15 cellular contexts compared by ENCODE assay signal in genomic region chr2:27448381-27448780, GRCh38. TPM values are rescaled to one million over a fixed set of nuclear protein-coding genes. Genes with fewer than 3 reads are reported as not detected.
DNase-seq lines count a peak whose midpoint lies in the region; ATAC-seq and TF ChIP-seq lines count a peak whose summit lies in the region.
"Had no signal": no experiment of that assay in that cellular context is flagged by ENCODE, and none has a peak within 500 bp of the region (broad histone marks: within the 10 kb centered on the region; RNA-seq: fewer than 3 reads in every experiment).

No MANE protein-coding gene starts in this region.

- TF ChIP-seq EP300 in upper lobe of left lung (IDR thresholded peaks at IDR 0.05) = no peak

- H3K27me3 Mint-ChIP-seq in central memory CD8-positive, alpha-beta T cell = no peaks in the 10 kb centered on the region
- H3K27me3 Mint-ChIP-seq: CD8-positive, alpha-beta memory T cell had no signal

- H3K27me3 ChIP-seq in upper lobe of left lung = no peaks in the 10 kb centered on the region
- H3K27me3 ChIP-seq: BLaER1 had no signal

- TF ChIP-seq CTCF in upper lobe of left lung (IDR thresholded peaks at IDR 0.05) = no peak

- WGBS in upper lobe of left lung, 2 donors = 60 to 89% methylated on average over 3 of the region's 3 CpGs

- H3K36me3 ChIP-seq in upper lobe of left lung = peaks cover 0 to 58% (median 28%) of the 10 kb centered on the region in 4 donors

- no peak overlapping the region for H3K4me3 ChIP-seq in upper lobe of left lung
- H3K4me3 ChIP-seq: BLaER1, GM23248 had no signal

- peaks cover 0 to 8% (median 0%) of the 10 kb centered on the region in 4 donors for H3K4me1 ChIP-seq in upper lobe of left lung
- H3K4me1 ChIP-seq: BLaER1 had no signal

- H3K4me3 Mint-ChIP-seq in central memory CD8-positive, alpha-beta T cell = no peak overlapping the region
- H3K4me3 Mint-ChIP-seq: CD8-positive, alpha-beta memory T cell had no signal

- H3K36me3 Mint-ChIP-seq in central memory CD8-positive, alpha-beta T cell (ENCODE audit: insufficient read depth) = peaks cover 9% of the 10 kb centered on the region

- peak overlapping the region; percentile 67 for H3K27ac Mint-ChIP-seq in central memory CD8-positive, alpha-beta T cell (ENCODE audit: low read depth)

- DNase-seq in NCI-H2081 (lab: John Stamatoyannopoulos, UW) = peak; percentile 3 to 50
- DNase-seq in NCI-H2081 treated with DMSO at 0.1 percent for 48 hours (lab: John Stamatoyannopoulos, UW) = no peak
- peak; percentile 90 for DNase-seq in NCI-H146 (lab: John Stamatoyannopoulos, UW)
- no peak for DNase-seq in central memory CD8-positive, alpha-beta T cell (ENCODE audit: low spot score in 2 of 2)
- peak; percentile 17 for DNase-seq in kidney tubule cell (ENCODE audit: low spot score)
- no peak for DNase-seq in upper lobe of left lung
- no peak for DNase-seq in SHP77 (lab: John Stamatoyannopoulos, UW)
- DNase-seq: 8988T; AML-193; CD8-positive, alpha-beta memory T cell; DMS53; GF-D8; GM23248 had no signal

- ATAC-seq in central memory CD8-positive, alpha-beta T cell (replicated peaks; ENCODE audit: extremely low read depth, poor library complexity, severe bottlenecking) = no peak
- ATAC-seq in upper lobe of left lung (ENCODE audit: low FRiP score in 2 of 2) = no peak
- ATAC-seq: HCT116 had no signal

- H3K9me3 Mint-ChIP-seq in central memory CD8-positive, alpha-beta T cell = no peaks in the 10 kb centered on the region
- H3K9me3 Mint-ChIP-seq: CD8-positive, alpha-beta memory T cell had no signal

- no peak overlapping the region for H3K27ac ChIP-seq in upper lobe of left lung
- H3K27ac ChIP-seq: BLaER1, GM23248 had no signal

- H3K4me1 Mint-ChIP-seq in central memory CD8-positive, alpha-beta T cell = no peaks in the 10 kb centered on the region

- TF ChIP-seq POLR2A in upper lobe of left lung (IDR thresholded peaks at IDR 0.05) = no peak

- no peaks in the 10 kb centered on the region for H3K9me3 ChIP-seq in upper lobe of left lung
- H3K9me3 ChIP-seq: BLaER1 had no signal

RNA-seq across cellular contexts. Expression of gene KRTCAP3, which starts 6.2 kb away (rescaled TPM):
- 10 to 100 TPM; 13.8 to 39.7 (median 31.0) TPM for total RNA-seq in upper lobe of left lung
- total RNA-seq: GM23248 had no signal

RNA-seq across cellular contexts. Expression of gene NRBP1, which starts 19.9 kb away (rescaled TPM):
- 10 to 100 TPM; 46.5 to 81.5 (median 62.5) TPM for total RNA-seq in upper lobe of left lung

RNA-seq across cellular contexts. Expression of gene PPM1G, which starts 39.0 kb away (rescaled TPM):
- 10 to 100 TPM; 39.8 to 60.6 (median 55.3) TPM for total RNA-seq in upper lobe of left lung

RNA-seq across cellular contexts. Expression of gene IFT172, which starts 41.2 kb away (rescaled TPM):
- total RNA-seq in upper lobe of left lung = 10 to 100 TPM; 24.3 to 80.6 (median 29.8) TPM

RNA-seq across cellular contexts. Expression of gene FNDC4, which starts 46.6 kb away (rescaled TPM):
- 1 to 10 TPM in 5 of 6 donors, not detected in 1; 1.1 to 4.6 (median 2.6) TPM for total RNA-seq in upper lobe of left lung

Comparison
In these comparisons a context has a peak if more than half of its experiments do, and no peak if none do; other contexts are left out.
1. DNase-seq: peak in NCI-H2081 (2 of 2), NCI-H146 (single experiment) and kidney tubule cell (single experiment); none in NCI-H2081 treated with DMSO at 0.1 percent for 48 hours (single experiment), central memory CD8-positive, alpha-beta T cell (0 of 2), upper lobe of left lung (0 of 2) and SHP77 (0 of 2).